In the genomic region with DNA sequence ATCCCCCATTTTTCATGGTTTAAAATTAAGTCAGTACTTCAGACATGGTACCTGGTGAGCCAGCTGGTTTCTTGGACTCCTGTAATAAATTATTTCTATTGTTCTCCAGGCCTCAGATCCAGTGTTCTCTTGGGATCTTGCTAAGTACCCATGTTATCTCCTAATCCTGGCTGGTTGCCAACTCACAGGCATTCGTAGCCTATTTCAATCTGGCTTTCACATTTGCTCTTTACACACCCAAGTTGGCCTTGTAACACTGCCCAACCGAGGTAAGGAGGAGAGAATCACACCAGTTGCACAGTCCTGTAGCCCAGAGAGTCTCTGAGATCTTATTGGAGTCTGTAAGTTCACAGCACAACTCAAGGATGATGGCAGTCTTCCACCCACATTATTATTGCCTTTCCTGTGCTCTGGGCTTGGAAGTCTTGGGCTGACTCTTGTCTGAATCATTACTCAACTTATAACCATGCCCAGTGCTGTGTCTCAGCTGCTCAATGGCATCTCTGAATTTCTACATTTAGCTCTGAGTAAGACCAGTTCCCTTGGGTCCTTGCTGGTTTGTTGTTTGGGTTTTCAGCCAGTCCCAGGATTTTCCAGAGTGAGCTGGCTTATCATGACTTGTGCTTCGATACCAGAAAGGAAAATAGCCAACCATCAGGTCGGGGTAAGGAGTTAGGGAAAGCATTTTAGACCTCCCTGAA, we compare ENCODE assay signal across 8 cellular contexts.
DNase-seq lines count a peak whose midpoint lies in the region; ATAC-seq and TF ChIP-seq lines count a peak whose summit lies in the region.

No MANE protein-coding gene starts in this region.

- peaks cover 24% of the 10 kb centered on the region for H3K4me1 ChIP-seq in SJSA1 (replicated peaks)
- no peaks in the 10 kb centered on the region for H3K4me1 ChIP-seq in gastroesophageal sphincter
- peaks cover 0 to 23% (median 8%) of the 10 kb centered on the region in 4 donors for H3K4me1 ChIP-seq in tibial artery
- no peaks in the 10 kb centered on the region for H3K4me1 ChIP-seq in transverse colon

- H3K4me3 ChIP-seq in SJSA1 (no peak overlapping the region), gastroesophageal sphincter (no peak overlapping the region), tibial artery (no peak overlapping the region), transverse colon (no peak overlapping the region)

- 0 out of 2 replicates have a peak overlapping the region, but pooled peaks have one; percentile 10 for H3K27ac ChIP-seq in SJSA1
- H3K27ac ChIP-seq in gastroesophageal sphincter: no peak overlapping the region
- H3K27ac ChIP-seq in tibial artery: peak overlapping the region; percentile 74 to 76
- H3K27ac ChIP-seq in transverse colon: no peak overlapping the region

- TF ChIP-seq EP300 in gastroesophageal sphincter (IDR thresholded peaks at IDR 0.05) (no peak), transverse colon (IDR thresholded peaks at IDR 0.05; ENCODE audit: low read depth) (no peak)

- no peaks in the 10 kb centered on the region for H3K9me3 ChIP-seq in SJSA1 (replicated peaks)
- H3K9me3 ChIP-seq in gastroesophageal sphincter: no peaks in the 10 kb centered on the region
- H3K9me3 ChIP-seq in tibial artery: no peaks in the 10 kb centered on the region
- no peaks in the 10 kb centered on the region for H3K9me3 ChIP-seq in transverse colon

- H3K27me3 ChIP-seq in SJSA1 (replicated peaks): no peaks in the 10 kb centered on the region
- no peaks in the 10 kb centered on the region for H3K27me3 ChIP-seq in gastroesophageal sphincter
- H3K27me3 ChIP-seq in tibial artery: no peaks in the 10 kb centered on the region
- no peaks in the 10 kb centered on the region for H3K27me3 ChIP-seq in transverse colon

- ATAC-seq in Right ventricle myocardium inferior: peak; percentile 95
- peak; percentile 51 for ATAC-seq in gastroesophageal sphincter
- no peak for ATAC-seq in HG03159 (IDR thresholded peaks at IDR 0.05; ENCODE audit: unreplicated experiment)

- H3K36me3 ChIP-seq in SJSA1: no peaks in the 10 kb centered on the region
- no peaks in the 10 kb centered on the region for H3K36me3 ChIP-seq in gastroesophageal sphincter
- no peaks in the 10 kb centered on the region for H3K36me3 ChIP-seq in tibial artery
- no peaks in the 10 kb centered on the region for H3K36me3 ChIP-seq in transverse colon

- DNase-seq in Right ventricle myocardium inferior (ENCODE audit: missing footprints) (no peak), cardiac septum (ENCODE audit: low spot score) (no peak), SJSA1 (ENCODE audit: low read depth in 1 of 2, low spot score in 2 of 2) (peak; percentile 36 to 38), tibial artery (peak; percentile 65 to 79), iPS-NIHi11 (ENCODE audit: low spot score) (no peak), transverse colon (no peak)

- intact Hi-C loops in Right ventricle myocardium inferior (cut with DNase I): no loop called here
- intact Hi-C loops in cardiac septum (cut with DNase I): no loop called here
- intact Hi-C loops in tibial artery (cut with DNase I; ENCODE audit: low total_unique reads): loop anchor here (10.0 kb wide), 1 partner anchor 76 kb away; a partner anchor contains a TSS
- intact Hi-C loops in transverse colon (cut with DNase I; ENCODE audit: low total_unique reads): no loop called here

- TF ChIP-seq POLR2A in gastroesophageal sphincter (IDR thresholded peaks at IDR 0.05): no peak
- no peak for TF ChIP-seq POLR2A in transverse colon (IDR thresholded peaks at IDR 0.05)

- WGBS in gastroesophageal sphincter (ENCODE audit: low coverage in 1 of 2), 2 donors: 45% methylated on average over 4 of the region's 4 CpGs; no CpG with 5 or more reads in 1 of the 2 donors
- WGBS in transverse colon (ENCODE audit: low coverage in 1 of 2), 2 donors: 56 to 93% methylated on average over 2 to 4 of the region's 4 CpGs

- no peak for TF ChIP-seq CTCF in gastroesophageal sphincter (IDR thresholded peaks at IDR 0.05)
- no peak for TF ChIP-seq CTCF in tibial artery (IDR thresholded peaks at IDR 0.05)
- TF ChIP-seq CTCF in transverse colon (IDR thresholded peaks at IDR 0.05): no peak

- in situ Hi-C loops in transverse colon (cut with MboI; ENCODE audit: low pct_ligation_motif_present in 1 of 4, low pct_unique_long_range_greater_than_20kb in 1 of 4, low sequenced_read_pairs in 3 of 4): no loop called here

Comparison
In these comparisons a context has a peak if more than half of its experiments do, and no peak if none do; other contexts are left out.
1. DNase-seq: peak in SJSA1 (2 of 2) and tibial artery (2 of 2); none in Right ventricle myocardium inferior (single experiment), cardiac septum (single experiment), iPS-NIHi11 (single experiment) and transverse colon (single experiment).
2. H3K27ac ChIP-seq: peak in SJSA1 (single experiment) and tibial artery (2 of 2); none in gastroesophageal sphincter (0 of 4) and transverse colon (0 of 4).